ENCODE assay signal across 8 cellular contexts in the genomic region with DNA sequence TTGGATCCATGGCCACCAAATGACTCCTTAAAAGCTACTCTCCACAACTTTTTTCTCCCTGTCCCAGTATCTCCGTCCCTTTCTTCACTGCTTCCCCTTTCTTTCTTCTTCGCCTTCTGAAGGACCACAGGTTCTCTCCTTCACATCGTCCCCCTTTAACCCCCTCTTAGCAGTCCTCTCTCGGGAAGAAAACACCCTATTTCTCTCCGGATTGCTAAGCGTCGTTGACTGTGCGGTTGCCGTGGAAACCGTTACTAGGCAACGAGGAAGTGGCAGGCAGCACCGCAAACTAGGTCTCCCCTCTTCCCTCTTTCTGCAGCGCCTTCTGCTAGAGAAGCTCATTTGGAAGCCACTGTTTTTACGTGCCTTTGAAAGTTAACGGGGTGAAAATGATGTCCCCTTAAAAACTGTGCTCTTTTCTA. TPM values are rescaled to one million over a fixed set of nuclear protein-coding genes. Genes with fewer than 3 reads are reported as not detected.
DNase-seq lines count a peak whose midpoint lies in the region; ATAC-seq lines count a peak whose summit lies in the region.

A gene with protein sequence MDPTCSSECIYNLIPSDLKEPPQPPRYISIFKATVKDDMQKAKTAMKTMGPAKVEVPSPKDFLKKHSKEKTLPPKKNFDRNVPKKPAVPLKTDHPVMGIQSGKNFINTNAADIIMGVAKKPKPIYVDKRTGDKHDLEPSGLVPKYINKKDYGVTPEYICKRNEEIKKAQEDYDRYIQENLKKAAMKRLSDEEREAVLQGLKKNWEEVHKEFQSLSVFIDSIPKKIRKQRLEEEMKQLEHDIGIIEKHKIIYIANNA (minus strand): TSS at position 232 of the 422 bp plus-strand sequence. CDS start 222 bp downstream, at position 10.

- ATAC-seq in HG02610 (IDR thresholded peaks at IDR 0.05; ENCODE audit: unreplicated experiment): peak; percentile 65

- peak within 1 kb of the TSS; percentile 90 for H3K27ac ChIP-seq in substantia nigra (ENCODE audit: low read depth, low read length, poor library complexity, severe bottlenecking)

- DNase-seq in GM04503 (ENCODE audit: low read depth) (peak; percentile 79), NCI-H1048 (lab: John Stamatoyannopoulos, UW) (peak; percentile 72), SK-N-DZ (ENCODE audit: low spot score) (peak; percentile 92), glomerular endothelial cell (ENCODE audit: extremely low read depth, low read depth, low spot score) (peak; percentile 81), non-pigmented ciliary epithelial cell (ENCODE audit: low read depth) (peak; percentile 70), substantia nigra (lab: John Stamatoyannopoulos, UW) (peak in 48 of 49 donors; percentile 32 to 96 (median 84))
- DNase-seq in activated naive CD4-positive, alpha-beta T cell treated with anti-CD3 and anti-CD28 coated beads, Interleukin-2, amount 50 U/mL, for 16 hours: peak; percentile 91

RNA-seq across cellular contexts. Expression of the gene that starts here (rescaled TPM):
- not detected in 2 replicates for polyA plus RNA-seq in SK-N-DZ (2014; cell fraction: cytosol; rRNA removed)
- polyA plus RNA-seq in SK-N-DZ (2014; cell fraction: nucleus; rRNA removed): not detected in 2 replicates
- 1.5 TPM in 1 of 2 replicates, not detected in the other for total RNA-seq in glomerular endothelial cell

Comparison
In these comparisons a context has a peak if more than half of its experiments do, and no peak if none do; other contexts are left out.
1. Peak in every context shown above with its lines: DNase-seq, ATAC-seq and H3K27ac ChIP-seq.